ENCODE assay signal across 9 cellular contexts in the genomic region with DNA sequence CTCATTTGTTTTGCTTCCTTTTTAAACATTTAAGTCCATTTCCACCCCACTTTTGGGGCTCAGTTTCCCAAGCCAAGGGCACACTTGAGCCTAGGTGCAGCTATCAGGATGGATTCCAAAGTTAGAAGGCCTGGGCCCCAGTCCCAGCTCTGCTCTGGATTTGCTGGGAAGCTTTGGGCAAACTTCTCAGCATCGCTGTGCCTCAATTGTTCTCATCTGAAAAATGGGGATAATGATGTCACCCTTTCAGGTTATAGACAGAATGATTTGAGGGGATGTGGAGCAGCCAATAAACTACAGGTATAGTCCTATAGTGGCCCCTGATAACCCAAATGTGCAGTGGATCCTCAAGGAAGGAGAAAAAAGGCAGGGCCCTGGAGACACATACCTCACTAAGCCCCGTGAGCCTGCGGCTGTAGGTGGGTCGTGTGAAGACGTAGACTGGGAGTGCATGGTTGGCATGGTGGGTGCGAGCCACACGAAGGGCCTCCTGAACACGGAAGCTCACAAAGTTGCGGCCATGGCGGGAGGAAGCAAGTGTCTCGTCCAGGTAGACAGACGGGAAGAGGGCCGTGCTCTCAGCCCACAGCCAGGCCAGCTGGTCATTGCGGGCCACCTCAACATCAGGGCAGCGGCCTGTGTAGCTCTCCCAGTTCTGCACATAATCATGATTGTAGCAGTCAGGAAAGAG. TPM values are rescaled to one million over a fixed set of nuclear protein-coding genes. Genes with fewer than 3 reads are reported as not detected.
DNase-seq lines count a peak whose midpoint lies in the region; TF ChIP-seq lines count a peak whose summit lies in the region.
"Had no signal": no experiment of that assay in that cellular context is flagged by ENCODE, and none has a peak within 500 bp of the region (broad histone marks: within the 10 kb centered on the region; RNA-seq: fewer than 3 reads in every experiment).

No MANE protein-coding gene starts in this region.

- intact Hi-C loops in A673 (cut with micrococcal nuclease; ENCODE audit: unreplicated experiment), result no loop called here

- H3K9me3 Mint-ChIP-seq in HFFc6 (no peaks in the 10 kb centered on the region), nephron progenitor cell (peaks cover under 1% of the 10 kb centered on the region)

- no peaks in the 10 kb centered on the region for H3K27me3 ChIP-seq in A673 (replicated peaks; ENCODE audit: insufficient read depth, low read depth, low read length, poor library complexity)
- H3K27me3 ChIP-seq in duodenal mucosa (ENCODE audit: control insufficient read depth in 1 of 2, insufficient read depth in 2 of 2, low read length in 2 of 2), result no peaks in the 10 kb centered on the region

- H3K9ac ChIP-seq in duodenal mucosa (ENCODE audit: low read depth in 1 of 2, low read length in 2 of 2), result peak overlapping the region in 1 of 2 donors; percentile 85

- H3K27ac ChIP-seq in A673 (ENCODE audit: low read depth, low read length, poor library complexity, severe bottlenecking), result no peak overlapping the region
- H3K27ac ChIP-seq in duodenal mucosa (ENCODE audit: low read depth, low read length), result no peak overlapping the region

- H3K4me1 ChIP-seq in A673 (ENCODE audit: insufficient read depth, low read length, poor library complexity, severe bottlenecking) (peaks cover 3% of the 10 kb centered on the region), duodenal mucosa (ENCODE audit: control insufficient read depth in 1 of 2, insufficient read depth in 2 of 2, low read length in 2 of 2) (peaks cover 62 to 72% of the 10 kb centered on the region in 2 donors)

- DNase-seq in A673 (ENCODE audit: low spot score) (no peak), HFFc6 (no peak), nephron progenitor cell (no peak), GM19240 (ENCODE audit: insufficient read length, low spot score) (no peak), mucosa of gallbladder (ENCODE audit: low spot score) (no peak), NCI-H1417 treated with DMSO at 0.1 percent for 48 hours (lab: John Stamatoyannopoulos, UW) (no peak)
- no peak for DNase-seq in NK-92 treated with Interleukin-12 subunit alpha and Interleukin-12 subunit beta, amount 100 ng/mL, for 24 hours (lab: John Stamatoyannopoulos, UW)
- DNase-seq: SHP77 treated with DMSO at 0.1 percent for 48 hours had no signal

- H3K27ac Mint-ChIP-seq in HFFc6 (no peak overlapping the region), nephron progenitor cell (peak overlapping the region; percentile 57)

- H3K36me3 Mint-ChIP-seq in HFFc6 (ENCODE audit: low read depth) (peaks cover 12% of the 10 kb centered on the region), nephron progenitor cell (ENCODE audit: low read depth) (peaks cover 35% of the 10 kb centered on the region)

- CTCF ChIA-PET in A673 (lab: Charles Lee), result no interaction called here

- H3K4me3 ChIP-seq in A673 (ENCODE audit: low read depth, low read length, poor library complexity, severe bottlenecking) (no peak overlapping the region), duodenal mucosa (ENCODE audit: low read depth in 1 of 2, low read length in 2 of 2) (peak overlapping the region; percentile 83 to 94)

- peaks cover 21% of the 10 kb centered on the region for H3K4me1 Mint-ChIP-seq in HFFc6 (ENCODE audit: low read depth)
- H3K4me1 Mint-ChIP-seq in nephron progenitor cell, result peaks cover 62% of the 10 kb centered on the region

- POLR2A ChIA-PET in A673 (lab: Charles Lee; ENCODE audit: low non-redundant PET), result no interaction called here

- peaks cover 2% of the 10 kb centered on the region for H3K27me3 Mint-ChIP-seq in HFFc6 (ENCODE audit: insufficient read depth)
- H3K27me3 Mint-ChIP-seq in nephron progenitor cell (ENCODE audit: low read depth, poor library complexity), result peaks cover 9% of the 10 kb centered on the region

- TSS peak; percentile 30 for BruUV-seq in A673 (replicated peaks; lab: Mats Ljungman, UMichigan)

- no peak for TF ChIP-seq CTCF in A673 (conservative IDR thresholded peaks at IDR 0.05; ENCODE audit: low read depth, low read length)
- TF ChIP-seq CTCF in HFFc6 (IDR thresholded peaks at IDR 0.05), result no peak
- no peak for TF ChIP-seq CTCF in nephron progenitor cell (IDR thresholded peaks at IDR 0.05)

- H3K36me3 ChIP-seq in A673 (ENCODE audit: insufficient read depth, low read length, poor library complexity, severe bottlenecking), result no peaks in the 10 kb centered on the region
- peaks cover 8 to 20% of the 10 kb centered on the region in 2 donors for H3K36me3 ChIP-seq in duodenal mucosa (ENCODE audit: control insufficient read depth in 1 of 2, insufficient read depth in 2 of 2, low read length in 2 of 2)

- 0 out of 2 replicates have a peak overlapping the region, but pooled peaks have one; percentile 20 for H3K4me3 Mint-ChIP-seq in HFFc6
- H3K4me3 Mint-ChIP-seq in nephron progenitor cell, result peak overlapping the region; percentile 95

- H3K9me3 ChIP-seq in A673 (ENCODE audit: low read depth, low read length, poor library complexity, severe bottlenecking) (no peaks in the 10 kb centered on the region), duodenal mucosa (ENCODE audit: control insufficient read depth in 1 of 2, low read length in 2 of 2) (no peaks in the 10 kb centered on the region)

RNA-seq across cellular contexts. Expression of gene HYAL2, which starts 3.2 kb away (rescaled TPM):
- total RNA-seq in A673 (2021) (17.7 and 18.1 TPM in 2 replicates), mucosa of gallbladder (84.6 TPM)
- 10 to 100 TPM; 39.4 to 54.9 (median 47.6) TPM for total RNA-seq in HFFc6 (2021; fragmentation: NEBNext Ultra II Directional; extraction: Animal tissue kit (Norgen Biotek cat#: 25700))

RNA-seq across cellular contexts. Expression of gene TUSC2, which starts 8.7 kb away (rescaled TPM):
- total RNA-seq in A673 (2021), result 14.6 and 15.2 TPM in 2 replicates
- total RNA-seq in HFFc6 (2021; fragmentation: NEBNext Ultra II Directional; extraction: Animal tissue kit (Norgen Biotek cat#: 25700)), result 10 to 100 TPM; 23.9 to 34.2 (median 26.8) TPM
- total RNA-seq in mucosa of gallbladder, result 42.5 TPM

RNA-seq across cellular contexts. Expression of gene HYAL1, which starts 16.0 kb away (rescaled TPM):
- total RNA-seq in A673 (2021) (0.37 TPM in 1 of 2 replicates, not detected in the other), mucosa of gallbladder (82.4 TPM)
- under 1 TPM in 5 of 6 experiments, not detected in 1; 0.19 to 0.38 (median 0.23) TPM for total RNA-seq in HFFc6 (2021; fragmentation: NEBNext Ultra II Directional; extraction: Animal tissue kit (Norgen Biotek cat#: 25700))

RNA-seq across cellular contexts. Expression of gene HYAL3, which starts 20.1 kb away (rescaled TPM):
- total RNA-seq in A673 (2021) (3.0 and 3.7 TPM in 2 replicates), mucosa of gallbladder (7.8 TPM)
- 1 to 10 TPM; 4.7 to 8.3 (median 5.8) TPM for total RNA-seq in HFFc6 (2021; fragmentation: NEBNext Ultra II Directional; extraction: Animal tissue kit (Norgen Biotek cat#: 25700))

RNA-seq across cellular contexts. Expression of gene NAA80, which starts 20.1 kb away (rescaled TPM):
- total RNA-seq in A673 (2021) (5.3 and 7.0 TPM in 2 replicates), mucosa of gallbladder (12.7 TPM)
- 10 to 100 TPM in 5 of 6 experiments, 1 to 10 TPM in 1; 8.5 to 13.4 (median 10.7) TPM for total RNA-seq in HFFc6 (2021; fragmentation: NEBNext Ultra II Directional; extraction: Animal tissue kit (Norgen Biotek cat#: 25700))

Comparison
In these comparisons a context has a peak if more than half of its experiments do, and no peak if none do; other contexts are left out.
1. RNA of gene HYAL1, which starts 16.0 kb away (total RNA-seq): 82.4 TPM in mucosa of gallbladder (single experiment); 0.37 TPM in A673 and 0.19 to 0.38 TPM in HFFc6; every median in the first group is over 10 times any median in the second.